Comparison of ENCODE assay signal across 24 cellular contexts in the genomic region with DNA sequence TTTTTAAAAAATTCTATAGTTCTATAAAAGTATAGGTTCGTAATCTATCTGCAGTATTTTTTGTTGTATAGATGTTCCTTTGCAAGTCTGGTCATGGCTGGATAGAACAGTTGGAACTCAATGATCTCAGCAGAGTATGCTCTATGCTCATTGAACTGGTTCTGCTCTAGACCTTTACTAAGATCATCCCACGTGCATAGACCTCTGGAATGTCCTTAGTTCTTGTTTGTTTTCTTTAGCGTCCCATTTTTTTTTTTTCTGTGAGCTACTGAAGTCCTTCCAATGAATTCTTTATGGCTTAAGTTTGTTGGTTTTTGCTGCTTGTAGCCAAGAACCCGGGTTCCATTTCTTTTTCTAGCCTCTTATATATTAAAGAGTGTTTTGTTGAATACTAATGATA. TPM values are rescaled to one million over a fixed set of nuclear protein-coding genes. Genes with fewer than 3 reads are reported as not detected.
DNase-seq lines count a peak whose midpoint lies in the region; ATAC-seq and TF ChIP-seq lines count a peak whose summit lies in the region.
"Had no signal": no experiment of that assay in that cellular context is flagged by ENCODE, and none has a peak within 500 bp of the region (broad histone marks: within the 10 kb centered on the region; RNA-seq: fewer than 3 reads in every experiment).

No MANE protein-coding gene starts in this region.

- H3K27ac Mint-ChIP-seq in stimulated activated memory B cell treated with anti-CD40 and anti-IgM and Interleukin-4, amounts not matched to agents 10 μg/mL and 1 μg/mL and 100 μg/mL, for 72 hours = no peak overlapping the region
- H3K27ac Mint-ChIP-seq: activated CD4-positive, alpha-beta memory T cell treated with anti-CD3 and anti-CD28 coated beads, Interleukin-2, amount 10 ng/mL, durations not matched to agents 7 days and 5 days; CD4-positive, alpha-beta memory T cell; dendritic cell treated with granulocyte-macrophage colony-stimulating factor and Interleukin-4, amounts not matched to agents 40 ng/mL and 50 ng/mL, for 4 days; GM23338; stimulated activated naive CD8-positive, alpha-beta T cell treated with anti-CD3 and anti-CD28 coated beads, Interleukin-15, amount 100 ng/mL, for 72 hours had no signal

- H3F3A ChIP-seq in smooth muscle cell (ENCODE audit: low read depth) = no peaks in the 10 kb centered on the region

- POLR2A ChIA-PET in HEK293T (lab: Yijun Ruan, JAX) = no interaction called here

- peaks cover 53% of the 10 kb centered on the region for H3K79me2 ChIP-seq in smooth muscle cell (ENCODE audit: low read depth)

- peak overlapping the region; percentile 10 for H3K4me2 ChIP-seq in smooth muscle cell
- H3K4me2 ChIP-seq: GM23338 had no signal

- H3K36me3 ChIP-seq in smooth muscle cell (ENCODE audit: low read depth) = no peaks in the 10 kb centered on the region
- H3K36me3 ChIP-seq: cardiac muscle cell, lower lobe of right lung, prostate gland, tibial nerve had no signal

- CTCF ChIA-PET in HEK293T (lab: Yijun Ruan, JAX) = interaction anchor here (0.7 kb wide), 1 partner anchor 186 kb away, joined by 3 read pairs; no protein-coding TSS in a partner anchor

- H3K9ac ChIP-seq in smooth muscle cell (ENCODE audit: low read depth) = no peak overlapping the region

- no peaks in the 10 kb centered on the region for H3K9me3 ChIP-seq in smooth muscle cell (replicated peaks; ENCODE audit: low read depth)
- H3K9me3 ChIP-seq: lower lobe of right lung, prostate gland, tibial nerve had no signal

- H3K9me3 Mint-ChIP-seq in stimulated activated memory B cell treated with anti-CD40 and anti-IgM and Interleukin-4, amounts not matched to agents 10 μg/mL and 1 μg/mL and 100 μg/mL, for 72 hours = no peaks in the 10 kb centered on the region
- H3K9me3 Mint-ChIP-seq: activated CD4-positive, alpha-beta memory T cell treated with anti-CD3 and anti-CD28 coated beads, Interleukin-2, amount 10 ng/mL, durations not matched to agents 7 days and 5 days; CD4-positive, alpha-beta memory T cell; dendritic cell treated with granulocyte-macrophage colony-stimulating factor and Interleukin-4, amounts not matched to agents 40 ng/mL and 50 ng/mL, for 4 days; GM23338; stimulated activated naive CD8-positive, alpha-beta T cell treated with anti-CD3 and anti-CD28 coated beads, Interleukin-15, amount 100 ng/mL, for 72 hours had no signal

- ATAC-seq in foreskin keratinocyte (no peak), HG03039 (IDR thresholded peaks at IDR 0.05; ENCODE audit: unreplicated experiment) (no peak)
- ATAC-seq in stimulated activated memory B cell treated with anti-CD40 and anti-IgM and Interleukin-4, amounts not matched to agents 10 μg/mL and 1 μg/mL and 100 μg/mL, for 72 hours = no peak
- ATAC-seq: GM23338; lower lobe of right lung; stimulated activated naive CD8-positive, alpha-beta T cell treated with anti-CD3 and anti-CD28 coated beads, Interleukin-15, amount 100 ng/mL, for 72 hours had no signal

- H3K36me3 Mint-ChIP-seq in stimulated activated memory B cell treated with anti-CD40 and anti-IgM and Interleukin-4, amounts not matched to agents 10 μg/mL and 1 μg/mL and 100 μg/mL, for 72 hours = no peaks in the 10 kb centered on the region

- no peak overlapping the region for H3K27ac ChIP-seq in foreskin keratinocyte
- no peak overlapping the region for H3K27ac ChIP-seq in smooth muscle cell (ENCODE audit: low read depth)
- H3K27ac ChIP-seq: cardiac muscle cell, lower lobe of right lung, prostate gland, tibial nerve had no signal

- peaks cover 22% of the 10 kb centered on the region for H3K4me1 ChIP-seq in foreskin keratinocyte
- peaks cover 18% of the 10 kb centered on the region for H3K4me1 ChIP-seq in smooth muscle cell (ENCODE audit: low read depth)
- H3K4me1 ChIP-seq: prostate gland had no signal

- DNase-seq in HEK293T (ENCODE audit: extremely low spot score) (peak; percentile 22), astrocyte of the hippocampus (ENCODE audit: low read depth, low spot score) (peak; percentile 54), foreskin keratinocyte (peak; percentile 11 to 12), smooth muscle cell (lab: John Stamatoyannopoulos, UW; ENCODE audit: unreplicated experiment) (no peak), UCSD-AML1 (lab: John Stamatoyannopoulos, UW; ENCODE audit: unreplicated experiment) (no peak)
- DNase-seq: activated CD4-positive, alpha-beta memory T cell treated with anti-CD3 and anti-CD28 coated beads, Interleukin-2, amount 10 ng/mL, durations not matched to agents 7 days and 5 days; activated effector memory CD4-positive, alpha-beta T cell treated with anti-CD3 and anti-CD28 coated beads, Interleukin-2, amount 50 U/mL, for 16 hours; CD4-positive, alpha-beta memory T cell; DMS53; foreskin melanocyte; islet precursor cell; lower lobe of right lung; NCI-H187 treated with DMSO at 0.1 percent for 48 hours; NCI-H748 treated with DMSO at 0.1 percent for 48 hours; stimulated activated CD4-positive, alpha-beta T cell treated with anti-CD3 and anti-CD28 coated beads, Interleukin-12 subunit alpha, Interleukin-12 subunit beta, amount 100 ng/mL, for 4 hours; stimulated activated naive CD8-positive, alpha-beta T cell treated with anti-CD3 and anti-CD28 coated beads, Interleukin-15, amount 100 ng/mL, for 72 hours; T1000 had no signal

- peaks cover 7% of the 10 kb centered on the region for H3K27me3 ChIP-seq in foreskin keratinocyte
- peaks cover 11% of the 10 kb centered on the region for H3K27me3 ChIP-seq in smooth muscle cell (ENCODE audit: low read depth)

- WGBS in smooth muscle cell (ENCODE audit: low lambda C conversion rate) = 44% methylated on average over 4 of the region's 4 CpGs

- no peaks in the 10 kb centered on the region for H4K20me1 ChIP-seq in smooth muscle cell (ENCODE audit: low read depth)

- no peak overlapping the region for H3K4me3 Mint-ChIP-seq in stimulated activated memory B cell treated with anti-CD40 and anti-IgM and Interleukin-4, amounts not matched to agents 10 μg/mL and 1 μg/mL and 100 μg/mL, for 72 hours
- H3K4me3 Mint-ChIP-seq: activated CD4-positive, alpha-beta memory T cell treated with anti-CD3 and anti-CD28 coated beads, Interleukin-2, amount 10 ng/mL, durations not matched to agents 7 days and 5 days; dendritic cell treated with granulocyte-macrophage colony-stimulating factor and Interleukin-4, amounts not matched to agents 40 ng/mL and 50 ng/mL, for 4 days; GM23338; stimulated activated naive CD8-positive, alpha-beta T cell treated with anti-CD3 and anti-CD28 coated beads, Interleukin-15, amount 100 ng/mL, for 72 hours had no signal

- H3K4me1 Mint-ChIP-seq in stimulated activated memory B cell treated with anti-CD40 and anti-IgM and Interleukin-4, amounts not matched to agents 10 μg/mL and 1 μg/mL and 100 μg/mL, for 72 hours = peaks cover 67% of the 10 kb centered on the region

- no peak overlapping the region for H2AFZ ChIP-seq in smooth muscle cell (ENCODE audit: low read depth)
- H2AFZ ChIP-seq: GM23338 had no signal

- TF ChIP-seq CTCF in foreskin keratinocyte (conservative IDR thresholded peaks at IDR 0.05) (no peak), smooth muscle cell (IDR thresholded peaks at IDR 0.05; ENCODE audit: borderline replicate concordance, insufficient read depth, poor library complexity, severe bottlenecking) (no peak)

- no peak overlapping the region for H3K4me3 ChIP-seq in smooth muscle cell
- H3K4me3 ChIP-seq: cardiac muscle cell, GM23338, lower lobe of right lung, prostate gland, tibial nerve had no signal

- H3K27me3 Mint-ChIP-seq in stimulated activated memory B cell treated with anti-CD40 and anti-IgM and Interleukin-4, amounts not matched to agents 10 μg/mL and 1 μg/mL and 100 μg/mL, for 72 hours = no peaks in the 10 kb centered on the region
- H3K27me3 Mint-ChIP-seq: dendritic cell treated with granulocyte-macrophage colony-stimulating factor and Interleukin-4, amounts not matched to agents 40 ng/mL and 50 ng/mL, for 4 days had no signal

TF ChIP-seq in HEK293T, 16 proteins besides CTCF, POLR2A, EP300 and RAD21:
- TF ChIP-seq ARNT (IDR thresholded peaks at IDR 0.05) = no peak
- no peak for TF ChIP-seq HDGF (IDR thresholded peaks at IDR 0.05; ENCODE audit: borderline replicate concordance)
- TF ChIP-seq LEF1 (IDR thresholded peaks at IDR 0.05; ENCODE audit: borderline replicate concordance) = no peak
- no peak for TF ChIP-seq SUZ12 (IDR thresholded peaks at IDR 0.05)
- no peak for TF ChIP-seq L3MBTL2 (conservative IDR thresholded peaks at IDR 0.05)
- TF ChIP-seq FOXA1 (IDR thresholded peaks at IDR 0.05) = no peak
- TF ChIP-seq ZNF384 (IDR thresholded peaks at IDR 0.05) = peak; percentile 95
- TF ChIP-seq PKNOX1 (IDR thresholded peaks at IDR 0.05) = no peak

RNA-seq across cellular contexts. Expression of gene TMEM38B, which starts 3.5 kb away (rescaled TPM):
- total RNA-seq in foreskin keratinocyte (10.4 and 11.8 TPM in 2 replicates), smooth muscle cell (22.9 and 28.4 TPM in 2 replicates)
- polyA plus RNA-seq in foreskin keratinocyte (3.9 and 4.8 TPM in 2 replicates), smooth muscle cell (15.9 and 18.7 TPM in 2 replicates)

RNA-seq across cellular contexts. Expression of gene TAL2, which starts 35.6 kb away (rescaled TPM):
- total RNA-seq in foreskin keratinocyte = not detected in 2 replicates
- polyA plus RNA-seq in foreskin keratinocyte = not detected in 2 replicates
- 0.49 TPM in 1 of 2 replicates, not detected in the other for total RNA-seq in smooth muscle cell
- 0.39 and 0.59 TPM in 2 replicates for polyA plus RNA-seq in smooth muscle cell
- total RNA-seq: activated CD4-positive, alpha-beta memory T cell treated with anti-CD3 and anti-CD28 coated beads, Interleukin-2, amount 10 ng/mL, durations not matched to agents 7 days and 5 days; cardiac muscle cell; CD4-positive, alpha-beta memory T cell; GM23338; lower lobe of right lung; prostate gland had no signal
- polyA plus RNA-seq: CD4-positive, alpha-beta memory T cell had no signal

Comparison
In these comparisons a context has a peak if more than half of its experiments do, and no peak if none do; other contexts are left out.
1. DNase-seq: peak in HEK293T (single experiment), astrocyte of the hippocampus (single experiment) and foreskin keratinocyte (2 of 2); none in smooth muscle cell (single experiment) and UCSD-AML1 (single experiment).